Comparison of ENCODE assay signal across 1 cellular context in the genomic region with DNA sequence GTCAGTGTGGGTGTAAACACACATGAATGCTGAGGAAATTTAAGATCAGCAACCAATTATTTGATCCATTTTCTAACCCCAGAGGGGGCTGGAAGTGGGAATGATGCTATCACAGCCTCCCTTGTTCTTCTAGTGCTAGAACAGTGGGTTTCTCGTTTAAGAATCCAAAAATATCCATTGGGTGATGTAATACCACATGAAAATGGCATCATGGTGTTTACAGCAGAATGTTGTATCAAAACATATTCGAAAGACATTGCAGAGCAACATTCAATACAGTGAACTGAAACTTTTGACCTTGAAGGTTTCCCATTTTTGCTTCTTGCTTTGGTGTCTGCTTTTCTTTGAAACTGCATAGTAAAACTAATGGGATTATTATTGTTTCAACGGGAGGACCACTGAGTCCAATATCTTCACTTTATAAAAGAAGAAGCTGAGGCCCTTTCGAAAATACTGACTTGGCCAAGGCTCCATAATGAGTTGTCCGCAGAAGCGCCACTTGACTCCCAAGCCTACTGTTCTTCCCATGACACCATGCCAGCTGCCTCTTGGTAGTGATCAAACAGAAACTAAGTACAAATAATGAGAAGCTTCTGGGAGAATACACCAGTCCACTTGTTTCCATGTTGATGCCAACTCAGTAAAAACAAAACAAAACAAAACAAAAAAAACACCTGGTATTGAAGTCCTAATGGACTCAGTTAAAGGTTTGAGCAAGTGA.
TF ChIP-seq lines count a peak whose summit lies in the region.

No MANE protein-coding gene starts in this region.

TF ChIP-seq in GM23338, 12 proteins besides CTCF, POLR2A, EP300 and RAD21 (continued from another document):
- TF ChIP-seq, protein P1, sequence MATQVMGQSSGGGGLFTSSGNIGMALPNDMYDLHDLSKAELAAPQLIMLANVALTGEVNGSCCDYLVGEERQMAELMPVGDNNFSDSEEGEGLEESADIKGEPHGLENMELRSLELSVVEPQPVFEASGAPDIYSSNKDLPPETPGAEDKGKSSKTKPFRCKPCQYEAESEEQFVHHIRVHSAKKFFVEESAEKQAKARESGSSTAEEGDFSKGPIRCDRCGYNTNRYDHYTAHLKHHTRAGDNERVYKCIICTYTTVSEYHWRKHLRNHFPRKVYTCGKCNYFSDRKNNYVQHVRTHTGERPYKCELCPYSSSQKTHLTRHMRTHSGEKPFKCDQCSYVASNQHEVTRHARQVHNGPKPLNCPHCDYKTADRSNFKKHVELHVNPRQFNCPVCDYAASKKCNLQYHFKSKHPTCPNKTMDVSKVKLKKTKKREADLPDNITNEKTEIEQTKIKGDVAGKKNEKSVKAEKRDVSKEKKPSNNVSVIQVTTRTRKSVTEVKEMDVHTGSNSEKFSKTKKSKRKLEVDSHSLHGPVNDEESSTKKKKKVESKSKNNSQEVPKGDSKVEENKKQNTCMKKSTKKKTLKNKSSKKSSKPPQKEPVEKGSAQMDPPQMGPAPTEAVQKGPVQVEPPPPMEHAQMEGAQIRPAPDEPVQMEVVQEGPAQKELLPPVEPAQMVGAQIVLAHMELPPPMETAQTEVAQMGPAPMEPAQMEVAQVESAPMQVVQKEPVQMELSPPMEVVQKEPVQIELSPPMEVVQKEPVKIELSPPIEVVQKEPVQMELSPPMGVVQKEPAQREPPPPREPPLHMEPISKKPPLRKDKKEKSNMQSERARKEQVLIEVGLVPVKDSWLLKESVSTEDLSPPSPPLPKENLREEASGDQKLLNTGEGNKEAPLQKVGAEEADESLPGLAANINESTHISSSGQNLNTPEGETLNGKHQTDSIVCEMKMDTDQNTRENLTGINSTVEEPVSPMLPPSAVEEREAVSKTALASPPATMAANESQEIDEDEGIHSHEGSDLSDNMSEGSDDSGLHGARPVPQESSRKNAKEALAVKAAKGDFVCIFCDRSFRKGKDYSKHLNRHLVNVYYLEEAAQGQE (IDR thresholded peaks at IDR 0.05; ENCODE audit: unreplicated experiment): no peak
- no peak for TF ChIP-seq ZNF331 (CRISPR knock-in tag; IDR thresholded peaks at IDR 0.05; ENCODE audit: low read depth)
